Comparison of ENCODE assay signal across 8 cellular contexts in genomic region chr6:15329154-15329781, GRCh38.
DNase-seq lines count a peak whose midpoint lies in the region.

No MANE protein-coding gene starts in this region.

- no peak overlapping the region for H3K4me3 Mint-ChIP-seq in activated naive CD8-positive, alpha-beta T cell treated with anti-CD3 and anti-CD28 coated beads for 36 hours

- H3K27me3 Mint-ChIP-seq in activated naive CD8-positive, alpha-beta T cell treated with anti-CD3 and anti-CD28 coated beads for 36 hours: no peaks in the 10 kb centered on the region

- H3K4me1 Mint-ChIP-seq in activated naive CD8-positive, alpha-beta T cell treated with anti-CD3 and anti-CD28 coated beads for 36 hours: peaks cover 74% of the 10 kb centered on the region

- H3K27ac Mint-ChIP-seq in activated naive CD8-positive, alpha-beta T cell treated with anti-CD3 and anti-CD28 coated beads for 36 hours: peak overlapping the region; percentile 90

- peak; percentile 95 for DNase-seq in AG08395 (ENCODE audit: low spot score)
- peak; percentile 88 for DNase-seq in HS-5 (ENCODE audit: low read depth)
- DNase-seq in activated naive CD8-positive, alpha-beta T cell treated with anti-CD3 and anti-CD28 coated beads for 36 hours: no peak
- peak; percentile 78 for DNase-seq in iris pigment epithelial cell (ENCODE audit: low read depth)
- DNase-seq in HT-29 (ENCODE audit: low spot score): no peak
- no peak for DNase-seq in activated CD4-positive, CD25-positive, alpha-beta regulatory T cell treated with anti-CD3 and anti-CD28 coated beads, Interleukin-2, amount 50 U/mL, for 72 hours
- no peak for DNase-seq in COR-L47 (lab: John Stamatoyannopoulos, UW)
- DNase-seq in stimulated activated CD4-positive, alpha-beta T cell treated with anti-CD3 and anti-CD28 coated beads, Interleukin-4, amount 100 ng/mL, for 1 hour: no peak

- H3K36me3 Mint-ChIP-seq in activated naive CD8-positive, alpha-beta T cell treated with anti-CD3 and anti-CD28 coated beads for 36 hours: peaks cover 21% of the 10 kb centered on the region

- H3K9me3 Mint-ChIP-seq in activated naive CD8-positive, alpha-beta T cell treated with anti-CD3 and anti-CD28 coated beads for 36 hours: no peaks in the 10 kb centered on the region

Comparison
In these comparisons a context has a peak if more than half of its experiments do, and no peak if none do; other contexts are left out.
1. DNase-seq: peak in AG08395 (single experiment), HS-5 (single experiment) and iris pigment epithelial cell (single experiment); none in activated naive CD8-positive, alpha-beta T cell treated with anti-CD3 and anti-CD28 coated beads for 36 hours (single experiment), HT-29 (single experiment), activated CD4-positive, CD25-positive, alpha-beta regulatory T cell treated with anti-CD3 and anti-CD28 coated beads, Interleukin-2, amount 50 U/mL, for 72 hours (single experiment), COR-L47 (single experiment) and stimulated activated CD4-positive, alpha-beta T cell treated with anti-CD3 and anti-CD28 coated beads, Interleukin-4, amount 100 ng/mL, for 1 hour (single experiment).